ENCODE assay signal across 4 cellular contexts in the genomic region with DNA sequence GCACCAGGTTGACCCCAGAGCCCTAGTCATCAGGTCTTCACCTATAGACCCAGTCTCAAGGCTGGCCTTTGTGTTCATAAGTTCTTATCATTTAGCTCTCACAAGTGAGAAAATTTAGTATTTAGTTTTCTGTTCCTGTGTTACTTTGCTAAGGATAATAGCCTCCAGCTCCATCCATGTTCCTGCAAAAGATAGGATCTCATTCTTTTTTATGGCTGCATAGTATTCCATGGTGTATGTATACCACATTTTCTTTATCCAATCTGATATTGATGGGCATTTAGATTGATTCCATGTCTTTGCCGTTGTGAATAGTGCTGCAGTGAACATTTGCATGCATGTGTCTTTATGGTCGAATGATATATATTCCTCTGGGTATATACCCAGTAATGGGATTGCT. TPM values are rescaled to one million over a fixed set of nuclear protein-coding genes. Genes with fewer than 3 reads are reported as not detected.
DNase-seq lines count a peak whose midpoint lies in the region; ATAC-seq, FAIRE-seq and TF ChIP-seq lines count a peak whose summit lies in the region.
"Not testable (repeated sequence)": the region's sequence is repeated elsewhere in the genome, so short reads cannot be mapped to it uniquely, and the experiment has no call there.
"Had no signal": no experiment of that assay in that cellular context is flagged by ENCODE, and none has a peak within 500 bp of the region (broad histone marks: within the 10 kb centered on the region; RNA-seq: fewer than 3 reads in every experiment).

No MANE protein-coding gene starts in this region.

- CTCF ChIA-PET in HEK293 (lab: Yijun Ruan, JAX), result interaction anchor here (1.2 kb wide), 1 partner anchor 117 kb away, joined by 3 read pairs; no protein-coding TSS in a partner anchor
- CTCF ChIA-PET in K562 (lab: Yijun Ruan, JAX; ENCODE audit: low intra/inter-chr PET ratio), result not testable (repeated sequence)

- not testable (repeated sequence) for H3K9me1 ChIP-seq in K562 (ENCODE audit: control insufficient read depth, insufficient read depth, low read length)

- not testable (repeated sequence) for H3K79me2 ChIP-seq in K562 (ENCODE audit: control insufficient read depth, insufficient read depth, low read length)

- TF ChIP-seq CTCF in HEK293 (tag by site-specific recombination; IDR thresholded peaks at IDR 0.05); K562 (IDR thresholded peaks at IDR 0.05 in 2 of 3, conservative IDR thresholded peaks at IDR 0.05 in 1 of 3; ENCODE audit: insufficient read depth in 2 of 3, low read depth in 1 of 3, low read length in 3 of 3): not testable (repeated sequence)

- not testable (repeated sequence) for H3K9ac ChIP-seq in K562 (ENCODE audit: insufficient read depth in 1 of 2, low read depth in 2 of 2, low read length in 2 of 2)

- TF ChIP-seq RAD21 in K562 (CRISPR knock-in tag; conservative IDR thresholded peaks at IDR 0.05 in 1 of 2, IDR thresholded peaks at IDR 0.05 in 1 of 2), result not testable (repeated sequence)

- H3K36me3 ChIP-seq in HEK293 (ENCODE audit: control insufficient read depth in 2 of 2, insufficient read depth in 1 of 2, low read length in 2 of 2); K562 (ENCODE audit: control insufficient read depth, insufficient read depth, low read length): not testable (repeated sequence)

- H3K27me3 ChIP-seq in K562 (ENCODE audit: control insufficient read depth in 2 of 2, insufficient read depth in 2 of 2, low read length in 2 of 2), result peaks cover 9 to 39% of the 10 kb centered on the region in 2 experiments; a peak in 4 of 5 replicates

- TF ChIP-seq EP300 in K562 (IDR thresholded peaks at IDR 0.05; ENCODE audit: low read length), result not testable (repeated sequence)

- not testable (repeated sequence) for H3K4me2 ChIP-seq in K562 (ENCODE audit: insufficient read depth, low read length)

- H3K4me1 ChIP-seq in HEK293 (ENCODE audit: control insufficient read depth, insufficient read depth, low read length); K562 (replicated peaks in 1 of 2; ENCODE audit: control insufficient read depth in 2 of 2, insufficient read depth in 2 of 2, low read length in 2 of 2): not testable (repeated sequence)

- intact Hi-C loops in K562 (cut with micrococcal nuclease), result not testable (repeated sequence)

- FAIRE-seq in K562 (lab: Jason Lieb, UNC), result not testable (repeated sequence)

- not testable (repeated sequence) for BruUV-seq in K562 (replicated peaks; lab: Mats Ljungman, UMichigan)

- not testable (repeated sequence) for H2AFZ ChIP-seq in K562 (ENCODE audit: low read depth, low read length)

- WGBS in K562 (ENCODE audit: insufficient coverage, low coverage, missing lambda C conversion rate), result 0% methylated on average over 2 of the region's 2 CpGs

- not testable (repeated sequence) for H3K27ac ChIP-seq in HEK293 (ENCODE audit: extremely low read depth, low read depth, low read length); K562 (ENCODE audit: extremely low read depth, low read depth, low read length)

- not testable (repeated sequence) for DNase-seq in K562 (ENCODE audit: extremely low read depth in 1 of 4, low spot score in 3 of 4)

- not testable (repeated sequence) for H3K9me3 ChIP-seq in HEK293 (ENCODE audit: control insufficient read depth, insufficient read depth, low read depth, low read length); K562 (replicated peaks; ENCODE audit: control insufficient read depth, insufficient read depth, low read depth, low read length)

- not testable (repeated sequence) for H3K4me3 ChIP-seq in HEK293 (ENCODE audit: low read depth, low read length); K562

- H4K20me1 ChIP-seq in K562 (replicated peaks; ENCODE audit: control insufficient read depth, insufficient read depth, low read length), result not testable (repeated sequence)

- POLR2A ChIA-PET in HEK293 (lab: Yijun Ruan, JAX); K562 (lab: Yijun Ruan, JAX): not testable (repeated sequence)

- not testable (repeated sequence) for ATAC-seq in SK-N-SH treated with all-trans-retinoic acid at 6 μM for 48 hours, K562

- in situ Hi-C loops in K562 (cut with MboI), result not testable (repeated sequence)

- not testable (repeated sequence) for TF ChIP-seq POLR2A in K562 (conservative IDR thresholded peaks at IDR 0.05)

TF ChIP-seq in HEK293, 187 proteins besides CTCF, POLR2A, EP300 and RAD21:
- peak; percentile 42; the same call in 1 of the 2 replicates for TF ChIP-seq ZNF146 (tag by site-specific recombination; IDR thresholded peaks at IDR 0.05)
TF ChIP-seq in HEK293: peak in this region for 1; not testable (repeated sequence) for 186.

TF ChIP-seq in SK-N-SH treated with all-trans-retinoic acid at 6 μM for 48 hours, 23 proteins besides CTCF, POLR2A, EP300 and RAD21:
- TF ChIP-seq ZNF8 (CRISPR knock-in tag; IDR thresholded peaks at IDR 0.05), result peak; percentile 64

TF ChIP-seq in K562, 482 proteins besides CTCF, POLR2A, EP300 and RAD21:
- TF ChIP-seq RBM25 (IDR thresholded peaks at IDR 0.05; ENCODE audit: low read depth, low read length, severe bottlenecking) (peak; percentile 48), ZNF146 (CRISPR knock-in tag; IDR thresholded peaks at IDR 0.05; ENCODE audit: unreplicated experiment) (peak; percentile 83)

RNA-seq across cellular contexts. Expression of gene CRYGS, which starts 46.2 kb away (rescaled TPM):
- total RNA-seq in K562 (2011; cell fraction: chromatin; rRNA removed; ENCODE audit: low replicate concordance), result 11.2 and 13.2 TPM in 2 replicates
- total RNA-seq in K562 (2011; cell fraction: nucleolus; rRNA removed), result 5.3 and 6.4 TPM in 2 replicates
- total RNA-seq in K562 (2011; cell fraction: nucleoplasm; rRNA removed), result 6.7 and 10.9 TPM in 2 replicates
- total RNA-seq in K562 (2014; rRNA removed), result 2.1 and 3.8 TPM in 2 replicates
- 2.0 and 2.4 TPM in 2 replicates for total RNA-seq in K562 (2014; rRNA removed; fragmentation: Illumina TruSeq; extraction: Trizol)
- total RNA-seq in K562 (2015; rRNA removed; fragmentation: Illumina TruSeq; extraction: Trizol), result 1.8 and 1.9 TPM in 2 replicates
- 1.5 and 1.6 TPM in 2 replicates for total RNA-seq in K562 (2021)
- 3.5 and 5.5 TPM in 2 replicates for polyA plus RNA-seq in K562 (2011; rRNA removed)
- 0.46 and 2.0 TPM in 2 replicates for polyA plus RNA-seq in K562 (2011; cell fraction: cytosol; rRNA removed)
- polyA plus RNA-seq in K562 (2011; cell fraction: nucleus; rRNA removed), result 21.0 and 26.9 TPM in 2 replicates
- polyA plus RNA-seq in K562 (2012), result 1.2 and 4.0 TPM in 2 replicates
- polyA plus RNA-seq in K562 (2014; fragmentation: Illumina TruSeq; extraction: Trizol), result 1.0 and 1.8 TPM in 2 replicates
- 1 to 10 TPM; 1.9 to 2.0 TPM for polyA plus RNA-seq in K562 (2014; fragmentation: Nextera tagmentation; extraction: Ambion mirVana)
- polyA plus RNA-seq in K562 (2014; rRNA removed), result 3.0 and 3.7 TPM in 2 replicates
- polyA minus RNA-seq in K562 (2011; rRNA and poly(A)+ RNA removed), result 3.3 and 4.4 TPM in 2 replicates
- 2.1 TPM in 1 of 2 replicates, not detected in the other for polyA minus RNA-seq in K562 (2011; cell fraction: cytosol; rRNA and poly(A)+ RNA removed)
- polyA minus RNA-seq in K562 (2011; cell fraction: nucleus; rRNA and poly(A)+ RNA removed), result 6.7 and 11.4 TPM in 2 replicates
- polyA plus RNA-seq: CD8-positive, alpha-beta memory T cell had no signal
